Comparison of ENCODE assay signal across 2 cellular contexts in the genomic region with DNA sequence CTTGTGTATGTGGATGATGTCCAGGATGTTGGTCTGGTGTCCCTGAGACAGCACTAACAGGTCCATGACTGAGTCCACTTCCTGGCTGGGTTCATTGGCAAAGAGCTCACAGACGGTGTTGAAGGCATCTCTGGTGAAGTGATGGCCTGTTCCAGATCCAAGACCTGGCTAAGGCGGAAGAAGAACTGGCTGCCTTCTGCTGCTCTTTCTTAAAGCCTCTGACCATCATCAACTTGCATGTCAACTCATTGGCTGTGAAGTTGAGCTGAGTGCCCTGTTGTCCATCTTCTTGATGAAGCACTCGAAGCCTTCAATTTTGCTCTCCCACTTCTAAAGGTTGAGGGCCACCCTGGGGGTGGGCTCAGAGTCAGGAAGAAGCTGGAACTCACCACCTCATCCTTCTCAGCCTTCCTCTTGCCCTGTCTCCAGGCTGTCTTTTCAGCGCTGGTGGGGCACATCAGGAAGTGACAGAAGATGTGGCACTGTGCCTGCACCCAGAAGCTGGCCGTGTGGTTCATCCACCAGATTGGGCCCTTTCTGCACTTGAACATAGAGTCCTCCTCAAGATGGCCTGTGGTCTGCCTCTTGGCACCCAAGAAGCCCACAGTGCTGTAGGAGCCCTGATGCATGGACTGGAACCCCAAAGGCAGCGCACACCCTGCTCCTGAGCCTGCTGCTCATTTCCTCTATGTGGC. TPM values are rescaled to one million over a fixed set of nuclear protein-coding genes. Genes with fewer than 3 reads are reported as not detected.
"Had no signal": no experiment of that assay in that cellular context is flagged by ENCODE, and none has a peak within 500 bp of the region (broad histone marks: within the 10 kb centered on the region; RNA-seq: fewer than 3 reads in every experiment).

No MANE protein-coding gene starts in this region.

RNA-seq across cellular contexts. Expression of a gene that starts 53.3 kb away (rescaled TPM):
- total RNA-seq: LHCN-M2, MCF 10A had no signal
